In the genomic region with DNA sequence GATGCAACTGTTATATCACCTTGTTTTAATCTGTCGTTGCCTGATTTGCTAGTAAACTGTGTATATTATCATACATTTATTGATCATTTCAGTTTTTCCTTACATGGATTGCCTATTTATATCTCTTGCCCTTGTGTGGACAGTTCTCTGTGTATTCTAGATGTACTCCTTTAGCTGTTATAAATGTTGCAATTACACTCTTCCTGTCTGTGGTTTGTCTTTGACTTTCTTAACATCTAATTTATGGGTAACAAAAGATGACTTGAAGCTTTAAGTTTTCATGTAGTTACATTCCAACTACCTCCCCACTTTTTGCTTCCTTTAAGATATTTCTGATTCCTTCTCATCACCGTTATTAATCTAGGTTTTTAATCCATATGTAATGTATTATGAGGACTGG, we compare ENCODE assay signal across 18 cellular contexts. TPM values are rescaled to one million over a fixed set of nuclear protein-coding genes. Genes with fewer than 3 reads are reported as not detected.
DNase-seq lines count a peak whose midpoint lies in the region; ATAC-seq and TF ChIP-seq lines count a peak whose summit lies in the region.
"Had no signal": no experiment of that assay in that cellular context is flagged by ENCODE, and none has a peak within 500 bp of the region (broad histone marks: within the 10 kb centered on the region; RNA-seq: fewer than 3 reads in every experiment).

No MANE protein-coding gene starts in this region.

- ATAC-seq in activated naive CD8-positive, alpha-beta T cell treated with anti-CD3 and anti-CD28 coated beads, Interleukin-2, amount 50 U/mL, for 24 hours: no peak
- no peak for ATAC-seq in HG02571 (IDR thresholded peaks at IDR 0.05; ENCODE audit: unreplicated experiment)
- ATAC-seq: activated CD8-positive, alpha-beta T cell treated with anti-CD3 and anti-CD28 coated beads, Interleukin-2, amount 10 ng/mL, durations not matched to agents 7 days and 5 days; mucosa of descending colon had no signal

- peaks cover 2% of the 10 kb centered on the region for H3K27me3 Mint-ChIP-seq in activated naive CD8-positive, alpha-beta T cell
- H3K27me3 Mint-ChIP-seq in activated naive CD8-positive, alpha-beta T cell treated with anti-CD3 and anti-CD28 coated beads, Interleukin-2, amount 50 U/mL, for 24 hours: no peaks in the 10 kb centered on the region
- H3K27me3 Mint-ChIP-seq: stimulated activated naive CD8-positive, alpha-beta T cell treated with anti-CD3 and anti-CD28 coated beads, Interleukin-15, Interleukin-2, amounts not matched to agents 100 ng/mL and 50 ng/mL, for 24 hours had no signal

- no peak for DNase-seq in activated naive CD8-positive, alpha-beta T cell treated with anti-CD3 and anti-CD28 coated beads, Interleukin-2, amount 50 U/mL, for 24 hours
- DNase-seq in NOMO-1 (lab: John Stamatoyannopoulos, UW; ENCODE audit: unreplicated experiment in 2 of 2) (peak; percentile 62 to 89), choroid plexus epithelial cell (ENCODE audit: low read depth) (peak; percentile 50), GM13976 (ENCODE audit: low spot score) (no peak), NCI-H2029 treated with DMSO at 0.1 percent for 48 hours (lab: John Stamatoyannopoulos, UW) (no peak)
- DNase-seq: activated CD8-positive, alpha-beta T cell treated with anti-CD3 and anti-CD28 coated beads, Interleukin-2, amount 10 ng/mL, durations not matched to agents 7 days and 5 days; activated effector memory CD4-positive, alpha-beta T cell treated with anti-CD3 and anti-CD28 coated beads, Interleukin-2, amount 50 U/mL, for 16 hours; body of pancreas; dorsolateral prefrontal cortex; mucosa of descending colon; NCI-H146; NCI-H345; SJCRH30 had no signal

- no peaks in the 10 kb centered on the region for H3K9me3 ChIP-seq in skeletal muscle satellite cell (replicated peaks; ENCODE audit: low read length)
- H3K9me3 ChIP-seq: body of pancreas, SJCRH30 had no signal

- in situ Hi-C loops in GM13976 (cut with MboI; ENCODE audit: low sequenced_read_pairs, unreplicated experiment): no loop called here

- H3K4me3 Mint-ChIP-seq in activated naive CD8-positive, alpha-beta T cell: peak overlapping the region; percentile 17
- H3K4me3 Mint-ChIP-seq in activated naive CD8-positive, alpha-beta T cell treated with anti-CD3 and anti-CD28 coated beads, Interleukin-2, amount 50 U/mL, for 24 hours: no peak overlapping the region
- H3K4me3 Mint-ChIP-seq: activated CD8-positive, alpha-beta T cell treated with anti-CD3 and anti-CD28 coated beads, Interleukin-2, amount 10 ng/mL, durations not matched to agents 7 days and 5 days; stimulated activated naive CD8-positive, alpha-beta T cell treated with anti-CD3 and anti-CD28 coated beads, Interleukin-15, Interleukin-2, amounts not matched to agents 100 ng/mL and 50 ng/mL, for 24 hours had no signal

- no peak overlapping the region for H3K27ac Mint-ChIP-seq in activated naive CD8-positive, alpha-beta T cell
- H3K27ac Mint-ChIP-seq in activated naive CD8-positive, alpha-beta T cell treated with anti-CD3 and anti-CD28 coated beads, Interleukin-2, amount 50 U/mL, for 24 hours: no peak overlapping the region
- H3K27ac Mint-ChIP-seq: activated CD8-positive, alpha-beta T cell treated with anti-CD3 and anti-CD28 coated beads, Interleukin-2, amount 10 ng/mL, durations not matched to agents 7 days and 5 days; stimulated activated naive CD8-positive, alpha-beta T cell treated with anti-CD3 and anti-CD28 coated beads, Interleukin-15, Interleukin-2, amounts not matched to agents 100 ng/mL and 50 ng/mL, for 24 hours had no signal

- H3K4me3 ChIP-seq in choroid plexus epithelial cell (ENCODE audit: low read depth, low read length) (no peak overlapping the region), skeletal muscle satellite cell (ENCODE audit: low read length) (no peak overlapping the region)
- H3K4me3 ChIP-seq: body of pancreas, dorsolateral prefrontal cortex, mucosa of descending colon, SJCRH30 had no signal

- H3K4me2 ChIP-seq in skeletal muscle satellite cell (ENCODE audit: low read length): no peak overlapping the region
- H3K4me2 ChIP-seq: KMS-11 had no signal

- H3K27me3 ChIP-seq in skeletal muscle satellite cell (ENCODE audit: control insufficient read depth, insufficient read depth, low read length): no peaks in the 10 kb centered on the region
- H3K27me3 ChIP-seq: body of pancreas, dorsolateral prefrontal cortex, SJCRH30 had no signal

- TF ChIP-seq CTCF in choroid plexus epithelial cell (conservative IDR thresholded peaks at IDR 0.05; ENCODE audit: low read depth, low read length) (no peak), GM13976 (IDR thresholded peaks at IDR 0.05; ENCODE audit: borderline replicate concordance, control extremely low read depth, extremely low read depth, insufficient read depth, missing control alignments) (no peak)

- H3K4me1 Mint-ChIP-seq in activated naive CD8-positive, alpha-beta T cell (ENCODE audit: low read depth): peaks cover 54% of the 10 kb centered on the region
- H3K4me1 Mint-ChIP-seq in activated naive CD8-positive, alpha-beta T cell treated with anti-CD3 and anti-CD28 coated beads, Interleukin-2, amount 50 U/mL, for 24 hours: peaks cover 63% of the 10 kb centered on the region

- no peaks in the 10 kb centered on the region for H3K36me3 ChIP-seq in skeletal muscle satellite cell (ENCODE audit: insufficient read depth, low read length)
- H3K36me3 ChIP-seq: SJCRH30 had no signal

- no peaks in the 10 kb centered on the region for H3K9me3 Mint-ChIP-seq in activated naive CD8-positive, alpha-beta T cell (ENCODE audit: low read depth)
- H3K9me3 Mint-ChIP-seq in activated naive CD8-positive, alpha-beta T cell treated with anti-CD3 and anti-CD28 coated beads, Interleukin-2, amount 50 U/mL, for 24 hours: no peaks in the 10 kb centered on the region
- H3K9me3 Mint-ChIP-seq: stimulated activated naive CD8-positive, alpha-beta T cell treated with anti-CD3 and anti-CD28 coated beads, Interleukin-15, Interleukin-2, amounts not matched to agents 100 ng/mL and 50 ng/mL, for 24 hours had no signal

- H3K36me3 Mint-ChIP-seq in activated naive CD8-positive, alpha-beta T cell: peaks cover 4% of the 10 kb centered on the region
- H3K36me3 Mint-ChIP-seq in activated naive CD8-positive, alpha-beta T cell treated with anti-CD3 and anti-CD28 coated beads, Interleukin-2, amount 50 U/mL, for 24 hours (ENCODE audit: low read depth): peaks cover 3% of the 10 kb centered on the region

- peaks cover 69% of the 10 kb centered on the region for H3K4me1 ChIP-seq in skeletal muscle satellite cell (ENCODE audit: control insufficient read depth, insufficient read depth, low read length)

- H3K9ac ChIP-seq in skeletal muscle satellite cell (ENCODE audit: low read depth, low read length): peak overlapping the region; percentile 32
- H3K9ac ChIP-seq: KMS-11 had no signal

RNA-seq across cellular contexts. Expression of a gene that starts 22.6 kb away (rescaled TPM):
- 14.0 and 16.7 TPM in 2 replicates for total RNA-seq in skeletal muscle satellite cell (2012; rRNA removed)

Comparison
In these comparisons a context has a peak if more than half of its experiments do, and no peak if none do; other contexts are left out.
1. DNase-seq: peak in NOMO-1 (2 of 2) and choroid plexus epithelial cell (single experiment); none in activated naive CD8-positive, alpha-beta T cell treated with anti-CD3 and anti-CD28 coated beads, Interleukin-2, amount 50 U/mL, for 24 hours (single experiment), GM13976 (single experiment) and NCI-H2029 treated with DMSO at 0.1 percent for 48 hours (single experiment).